ENCODE assay signal across 1 cellular context in the genomic region with DNA sequence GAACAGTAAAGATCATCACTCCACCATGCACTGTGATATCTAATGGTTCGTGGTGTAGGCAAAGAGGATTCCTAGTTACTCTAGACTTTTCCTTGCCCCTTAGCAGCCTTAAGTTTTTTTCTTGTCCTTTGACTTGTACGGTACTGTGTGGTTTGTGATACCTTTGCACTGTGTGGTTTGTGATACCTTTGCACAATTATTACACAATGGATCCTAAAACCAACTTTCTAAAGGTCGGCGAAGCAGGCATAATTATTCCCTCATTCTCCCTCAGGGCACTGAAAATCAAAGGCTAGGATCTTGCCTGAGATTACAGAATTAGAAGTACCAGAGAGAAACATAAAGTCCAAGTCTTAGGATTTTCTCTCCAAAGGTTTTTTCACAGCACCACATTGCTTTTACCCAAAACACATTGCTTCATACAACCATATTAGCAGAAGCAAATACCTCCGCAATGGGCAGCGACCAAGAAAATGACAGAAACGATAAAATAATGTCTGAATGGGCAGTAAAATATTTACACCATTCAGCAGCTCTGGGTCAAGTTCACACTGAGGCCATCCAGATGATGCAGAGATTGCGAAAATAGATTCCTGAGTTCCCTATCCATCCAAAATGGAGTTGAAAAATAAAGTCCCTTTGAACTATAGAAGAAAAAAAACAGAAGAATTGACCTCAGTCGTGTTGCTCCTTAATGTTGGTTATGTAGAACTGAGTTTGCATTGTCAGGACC.
TF ChIP-seq lines count a peak whose summit lies in the region.

No MANE protein-coding gene starts in this region.

TF ChIP-seq in IMR-90, 13 proteins besides CTCF, POLR2A, EP300 and RAD21:
- TF ChIP-seq CEBPB (IDR thresholded peaks at IDR 0.05; ENCODE audit: low read depth, low read length): peak; percentile 74
- no peak for TF ChIP-seq BHLHE40 (IDR thresholded peaks at IDR 0.05; ENCODE audit: low read depth, low read length)
- TF ChIP-seq FOS (IDR thresholded peaks at IDR 0.05; ENCODE audit: low read depth, low read length): no peak
- TF ChIP-seq RCOR1 (IDR thresholded peaks at IDR 0.05; ENCODE audit: insufficient replicate concordance, low read length): no peak
- no peak for TF ChIP-seq ELK1 (IDR thresholded peaks at IDR 0.05; ENCODE audit: borderline replicate concordance, low read depth, low read length)
- no peak for TF ChIP-seq NFE2L2 (IDR thresholded peaks at IDR 0.05; ENCODE audit: low read depth, low read length)
- TF ChIP-seq MAFK (IDR thresholded peaks at IDR 0.05; ENCODE audit: low read depth, low read length): no peak
